Comparison of ENCODE assay signal across 2 cellular contexts in the genomic region with DNA sequence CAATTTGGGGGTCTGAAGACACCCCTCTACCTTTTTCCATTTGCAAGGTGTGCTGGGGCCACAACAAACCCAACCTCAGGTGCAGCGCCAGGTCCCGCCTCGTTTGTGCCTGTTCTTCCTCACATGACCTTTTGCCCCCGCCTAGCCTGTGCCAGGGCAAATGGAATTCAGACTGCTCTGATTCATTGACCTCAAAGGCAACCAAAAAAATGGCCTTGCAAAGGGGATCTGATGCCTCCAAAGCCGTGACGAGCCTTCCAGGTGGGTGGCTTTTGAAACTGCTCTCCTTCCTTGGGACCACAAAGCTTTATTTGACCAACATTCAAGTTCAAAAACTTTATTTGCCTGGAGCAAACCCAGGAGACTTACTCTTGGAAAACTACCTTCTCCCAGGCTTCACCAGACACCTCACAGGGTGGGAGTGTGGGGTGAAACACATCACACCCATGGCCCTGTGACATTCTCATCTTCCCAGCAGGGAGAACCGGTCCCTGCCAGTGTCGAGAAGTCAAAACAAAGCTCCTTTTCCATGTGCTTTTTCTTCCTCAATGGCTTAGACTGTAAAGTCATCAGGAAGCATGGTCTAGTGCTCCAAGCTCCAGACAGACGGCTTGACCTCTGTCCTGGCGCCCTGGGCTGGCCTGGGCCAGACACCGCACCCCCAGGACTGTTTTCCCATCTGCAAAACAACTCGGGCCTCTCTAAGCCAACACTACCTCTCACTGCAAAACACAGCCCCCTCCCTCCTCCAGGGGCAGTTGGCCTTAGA.
TF ChIP-seq lines count a peak whose summit lies in the region.

No MANE protein-coding gene starts in this region.

TF ChIP-seq in Ishikawa, 13 proteins besides CTCF, POLR2A, EP300 and RAD21 (continued from another document):
- TF ChIP-seq, protein P1, sequence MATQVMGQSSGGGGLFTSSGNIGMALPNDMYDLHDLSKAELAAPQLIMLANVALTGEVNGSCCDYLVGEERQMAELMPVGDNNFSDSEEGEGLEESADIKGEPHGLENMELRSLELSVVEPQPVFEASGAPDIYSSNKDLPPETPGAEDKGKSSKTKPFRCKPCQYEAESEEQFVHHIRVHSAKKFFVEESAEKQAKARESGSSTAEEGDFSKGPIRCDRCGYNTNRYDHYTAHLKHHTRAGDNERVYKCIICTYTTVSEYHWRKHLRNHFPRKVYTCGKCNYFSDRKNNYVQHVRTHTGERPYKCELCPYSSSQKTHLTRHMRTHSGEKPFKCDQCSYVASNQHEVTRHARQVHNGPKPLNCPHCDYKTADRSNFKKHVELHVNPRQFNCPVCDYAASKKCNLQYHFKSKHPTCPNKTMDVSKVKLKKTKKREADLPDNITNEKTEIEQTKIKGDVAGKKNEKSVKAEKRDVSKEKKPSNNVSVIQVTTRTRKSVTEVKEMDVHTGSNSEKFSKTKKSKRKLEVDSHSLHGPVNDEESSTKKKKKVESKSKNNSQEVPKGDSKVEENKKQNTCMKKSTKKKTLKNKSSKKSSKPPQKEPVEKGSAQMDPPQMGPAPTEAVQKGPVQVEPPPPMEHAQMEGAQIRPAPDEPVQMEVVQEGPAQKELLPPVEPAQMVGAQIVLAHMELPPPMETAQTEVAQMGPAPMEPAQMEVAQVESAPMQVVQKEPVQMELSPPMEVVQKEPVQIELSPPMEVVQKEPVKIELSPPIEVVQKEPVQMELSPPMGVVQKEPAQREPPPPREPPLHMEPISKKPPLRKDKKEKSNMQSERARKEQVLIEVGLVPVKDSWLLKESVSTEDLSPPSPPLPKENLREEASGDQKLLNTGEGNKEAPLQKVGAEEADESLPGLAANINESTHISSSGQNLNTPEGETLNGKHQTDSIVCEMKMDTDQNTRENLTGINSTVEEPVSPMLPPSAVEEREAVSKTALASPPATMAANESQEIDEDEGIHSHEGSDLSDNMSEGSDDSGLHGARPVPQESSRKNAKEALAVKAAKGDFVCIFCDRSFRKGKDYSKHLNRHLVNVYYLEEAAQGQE (IDR thresholded peaks at IDR 0.05; ENCODE audit: low read depth), result no peak
- TF ChIP-seq TEAD4 (IDR thresholded peaks at IDR 0.05) (no peak), ZBTB7A (IDR thresholded peaks at IDR 0.05; ENCODE audit: low read depth) (no peak), CEBPB (IDR thresholded peaks at IDR 0.05) (no peak), FOXM1 (IDR thresholded peaks at IDR 0.05; ENCODE audit: borderline replicate concordance, low read depth) (peak; percentile 66; the same call in 1 of the 2 replicates), EGR1 (IDR thresholded peaks at IDR 0.05) (no peak), NFIC (IDR thresholded peaks at IDR 0.05) (no peak), YY1 (IDR thresholded peaks at IDR 0.05; ENCODE audit: low read depth) (no peak), TCF12 (IDR thresholded peaks at IDR 0.05; ENCODE audit: low read depth) (peak; percentile 80), CREB1 (IDR thresholded peaks at IDR 0.05; ENCODE audit: low read depth) (no peak)
- TF ChIP-seq, protein P2, sequence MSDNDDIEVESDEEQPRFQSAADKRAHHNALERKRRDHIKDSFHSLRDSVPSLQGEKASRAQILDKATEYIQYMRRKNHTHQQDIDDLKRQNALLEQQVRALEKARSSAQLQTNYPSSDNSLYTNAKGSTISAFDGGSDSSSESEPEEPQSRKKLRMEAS (IDR thresholded peaks at IDR 0.05), result peak; percentile 42; the same call in 1 of the 2 replicates
- TF ChIP-seq, protein P3, sequence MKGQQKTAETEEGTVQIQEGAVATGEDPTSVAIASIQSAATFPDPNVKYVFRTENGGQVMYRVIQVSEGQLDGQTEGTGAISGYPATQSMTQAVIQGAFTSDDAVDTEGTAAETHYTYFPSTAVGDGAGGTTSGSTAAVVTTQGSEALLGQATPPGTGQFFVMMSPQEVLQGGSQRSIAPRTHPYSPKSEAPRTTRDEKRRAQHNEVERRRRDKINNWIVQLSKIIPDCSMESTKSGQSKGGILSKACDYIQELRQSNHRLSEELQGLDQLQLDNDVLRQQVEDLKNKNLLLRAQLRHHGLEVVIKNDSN (IDR thresholded peaks at IDR 0.05), result no peak

TF ChIP-seq in K562, 482 proteins besides CTCF, POLR2A, EP300 and RAD21 (continued from another document):
- TF ChIP-seq, protein P4, sequence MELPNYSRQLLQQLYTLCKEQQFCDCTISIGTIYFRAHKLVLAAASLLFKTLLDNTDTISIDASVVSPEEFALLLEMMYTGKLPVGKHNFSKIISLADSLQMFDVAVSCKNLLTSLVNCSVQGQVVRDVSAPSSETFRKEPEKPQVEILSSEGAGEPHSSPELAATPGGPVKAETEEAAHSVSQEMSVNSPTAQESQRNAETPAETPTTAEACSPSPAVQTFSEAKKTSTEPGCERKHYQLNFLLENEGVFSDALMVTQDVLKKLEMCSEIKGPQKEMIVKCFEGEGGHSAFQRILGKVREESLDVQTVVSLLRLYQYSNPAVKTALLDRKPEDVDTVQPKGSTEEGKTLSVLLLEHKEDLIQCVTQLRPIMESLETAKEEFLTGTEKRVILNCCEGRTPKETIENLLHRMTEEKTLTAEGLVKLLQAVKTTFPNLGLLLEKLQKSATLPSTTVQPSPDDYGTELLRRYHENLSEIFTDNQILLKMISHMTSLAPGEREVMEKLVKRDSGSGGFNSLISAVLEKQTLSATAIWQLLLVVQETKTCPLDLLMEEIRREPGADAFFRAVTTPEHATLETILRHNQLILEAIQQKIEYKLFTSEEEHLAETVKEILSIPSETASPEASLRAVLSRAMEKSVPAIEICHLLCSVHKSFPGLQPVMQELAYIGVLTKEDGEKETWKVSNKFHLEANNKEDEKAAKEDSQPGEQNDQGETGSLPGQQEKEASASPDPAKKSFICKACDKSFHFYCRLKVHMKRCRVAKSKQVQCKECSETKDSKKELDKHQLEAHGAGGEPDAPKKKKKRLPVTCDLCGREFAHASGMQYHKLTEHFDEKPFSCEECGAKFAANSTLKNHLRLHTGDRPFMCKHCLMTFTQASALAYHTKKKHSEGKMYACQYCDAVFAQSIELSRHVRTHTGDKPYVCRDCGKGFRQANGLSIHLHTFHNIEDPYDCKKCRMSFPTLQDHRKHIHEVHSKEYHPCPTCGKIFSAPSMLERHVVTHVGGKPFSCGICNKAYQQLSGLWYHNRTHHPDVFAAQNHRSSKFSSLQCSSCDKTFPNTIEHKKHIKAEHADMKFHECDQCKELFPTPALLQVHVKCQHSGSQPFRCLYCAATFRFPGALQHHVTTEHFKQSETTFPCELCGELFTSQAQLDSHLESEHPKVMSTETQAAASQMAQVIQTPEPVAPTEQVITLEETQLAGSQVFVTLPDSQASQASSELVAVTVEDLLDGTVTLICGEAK (IDR thresholded peaks at IDR 0.05), result 0 out of 2 replicates have a peak, but pooled peaks have one; percentile 38
- TF ChIP-seq, protein P4 (CRISPR knock-in tag; IDR thresholded peaks at IDR 0.05), result no peak
